In genomic region chr2:85744771-85745601, GRCh38 we compare ENCODE assay signal across 12 cellular contexts. TPM values are rescaled to one million over a fixed set of nuclear protein-coding genes. Genes with fewer than 3 reads are reported as not detected.
DNase-seq lines count a peak whose midpoint lies in the region; ATAC-seq and TF ChIP-seq lines count a peak whose summit lies in the region.
"Had no signal": no experiment of that assay in that cellular context is flagged by ENCODE, and none has a peak within 500 bp of the region (broad histone marks: within the 10 kb centered on the region; RNA-seq: fewer than 3 reads in every experiment).

No MANE protein-coding gene starts in this region.

- peaks cover 77% of the 10 kb centered on the region for H3K4me1 ChIP-seq in lower lobe of right lung
- peaks cover 50% of the 10 kb centered on the region for H3K4me1 ChIP-seq in testis

- TF ChIP-seq CTCF in lower lobe of right lung (IDR thresholded peaks at IDR 0.05), result no peak
- TF ChIP-seq CTCF in testis (IDR thresholded peaks at IDR 0.05), result no peak

- WGBS in testis, 2 donors, result 44 to 45% methylated on average over 9 of the region's 9 CpGs

- intact Hi-C loops in lower lobe of right lung (cut with DNase I), result no loop called here
- intact Hi-C loops in testis (cut with DNase I; ENCODE audit: low total_unique reads), result no loop called here

- ATAC-seq in lower lobe of right lung (no peak), GM18870 (IDR thresholded peaks at IDR 0.05; ENCODE audit: unreplicated experiment) (no peak), HG03460 (IDR thresholded peaks at IDR 0.05; ENCODE audit: unreplicated experiment) (no peak), HG03354 (IDR thresholded peaks at IDR 0.05; ENCODE audit: poor library complexity, severe bottlenecking, unreplicated experiment) (no peak)
- ATAC-seq: natural killer cell had no signal

- H3K4me3 ChIP-seq in lower lobe of right lung (no peak overlapping the region), testis (no peak overlapping the region)

- H3K9me3 ChIP-seq in lower lobe of right lung (no peaks in the 10 kb centered on the region), testis (no peaks in the 10 kb centered on the region)

- no peaks in the 10 kb centered on the region for H3K36me3 ChIP-seq in lower lobe of right lung
- no peaks in the 10 kb centered on the region for H3K36me3 ChIP-seq in testis (ENCODE audit: low read depth, missing control alignments)

- H3K27ac ChIP-seq in cingulate gyrus (ENCODE audit: low read depth, low read length), result peak overlapping the region; percentile 100
- H3K27ac ChIP-seq in lower lobe of right lung, result peak overlapping the region; percentile 56
- H3K27ac ChIP-seq in testis, result peak overlapping the region in 1 of 2 donors; percentile 64

- no peak for TF ChIP-seq POLR2A in testis (IDR thresholded peaks at IDR 0.05)

- no peaks in the 10 kb centered on the region for H3K27me3 ChIP-seq in lower lobe of right lung (ENCODE audit: low read depth)
- no peaks in the 10 kb centered on the region for H3K27me3 ChIP-seq in testis

- peak; percentile 26 for DNase-seq in NAMALWA (ENCODE audit: low spot score)
- DNase-seq in lower lobe of right lung, result no peak
- peak; percentile 61 for DNase-seq in testis
- DNase-seq in stimulated activated CD4-positive, alpha-beta T cell treated with anti-CD3 and anti-CD28 coated beads, Interleukin-15, amount 100 ng/mL, for 24 hours, result no peak
- DNase-seq: natural killer cell, NCI-H1092, T-helper 9 cell, trophoblast cell had no signal

RNA-seq across cellular contexts. Expression of gene ATOH8, which starts 8.8 kb away (rescaled TPM):
- total RNA-seq in lower lobe of right lung (44.9 TPM), testis (10 to 100 TPM; 14.2 to 16.8 TPM)
- polyA plus RNA-seq in testis (ENCODE audit: insufficient read depth, low read depth, low replicate concordance), result 13.5 TPM

RNA-seq across cellular contexts. Expression of gene GNLY, which starts 50.8 kb away (rescaled TPM):
- total RNA-seq in lower lobe of right lung (21.5 TPM), testis (1 to 10 TPM in 1 of 2 donors, under 1 TPM in 1; 0.43 to 2.6 TPM)
- 2.2 TPM for polyA plus RNA-seq in testis (ENCODE audit: insufficient read depth, low read depth, low replicate concordance)

Comparison
In these comparisons a context has a peak if more than half of its experiments do, and no peak if none do; other contexts are left out.
1. DNase-seq: peak in NAMALWA (single experiment) and testis (single experiment); none in lower lobe of right lung (single experiment) and stimulated activated CD4-positive, alpha-beta T cell treated with anti-CD3 and anti-CD28 coated beads, Interleukin-15, amount 100 ng/mL, for 24 hours (single experiment).